18 cellular contexts compared by ENCODE assay signal in genomic region chr7:46809886-46810285, GRCh38.
A peak's percentile ranks its signal among the peaks of the same experiment; 100 is the strongest.
DNase-seq lines count a peak whose midpoint lies in the region; TF ChIP-seq lines count a peak whose summit lies in the region.
"Had no signal": no experiment of that assay in that cellular context is flagged by ENCODE, and none has a peak within 500 bp of the region (broad histone marks: within the 10 kb centered on the region; RNA-seq: fewer than 3 reads in every experiment).

No MANE protein-coding gene starts in this region.

- DNase-seq in ELF-1 (ENCODE audit: low read depth, low spot score) (peak; percentile 53), LNCaP clone FGC (ENCODE audit: low read depth) (no peak), islet precursor cell (peak; percentile 54), neural crest cell (ENCODE audit: low read depth, low spot score) (no peak), KG1 (lab: John Stamatoyannopoulos, UW) (no peak), AG08395 (ENCODE audit: low spot score) (no peak), NCI-H748 treated with DMSO at 0.1 percent for 48 hours (lab: John Stamatoyannopoulos, UW) (no peak), immature natural killer cell (no peak)
- DNase-seq: AML-193; BE2C; CD4-positive, alpha-beta T cell; CD8-positive, alpha-beta memory T cell; DMS 273 treated with DMSO at 0.1 percent for 48 hours; DMS79 treated with DMSO at 0.1 percent for 48 hours; H7; HCEC 1CT had no signal

- no peak overlapping the region for H3K4me3 Mint-ChIP-seq in neural crest cell
- H3K4me3 Mint-ChIP-seq in immature natural killer cell: no peak overlapping the region
- H3K4me3 Mint-ChIP-seq: CD14-positive monocyte; CD4-positive, alpha-beta T cell; CD8-positive, alpha-beta memory T cell had no signal

- H3K9me3 Mint-ChIP-seq in neural crest cell: no peaks in the 10 kb centered on the region
- peaks cover 2 to 59% (median 16%) of the 10 kb centered on the region in 6 donors for H3K9me3 Mint-ChIP-seq in immature natural killer cell

- H3K27ac Mint-ChIP-seq in neural crest cell (ENCODE audit: unreplicated experiment): peak overlapping the region; percentile 4
- no peak overlapping the region for H3K27ac Mint-ChIP-seq in immature natural killer cell
- H3K27ac Mint-ChIP-seq: CD14-positive monocyte; CD4-positive, alpha-beta T cell; CD8-positive, alpha-beta memory T cell had no signal

- H3K27me3 Mint-ChIP-seq in neural crest cell (ENCODE audit: low read depth) (no peaks in the 10 kb centered on the region), immature natural killer cell (ENCODE audit: low read depth in 3 of 3) (peaks cover 0 to 2% (median 1%) of the 10 kb centered on the region in 3 donors)
- H3K27me3 Mint-ChIP-seq: CD4-positive, alpha-beta T cell had no signal

- H3K4me1 Mint-ChIP-seq in neural crest cell (peaks cover 48% of the 10 kb centered on the region), immature natural killer cell (no peaks in the 10 kb centered on the region)
- H3K4me1 Mint-ChIP-seq: CD14-positive monocyte; CD8-positive, alpha-beta memory T cell had no signal

- H3K4me3 ChIP-seq in LNCaP clone FGC (ENCODE audit: low read depth, low read length): no peak overlapping the region
- H3K4me3 ChIP-seq: BLaER1 treated with 17β-estradiol and CSF1 and Interleukin-3, amounts not matched to agents 10 nM and 100 nM had no signal

- H3K36me3 Mint-ChIP-seq in neural crest cell (ENCODE audit: low read depth) (peaks cover 4% of the 10 kb centered on the region), immature natural killer cell (no peaks in the 10 kb centered on the region)
- H3K36me3 Mint-ChIP-seq: CD14-positive monocyte had no signal

- TF ChIP-seq CTCF in LNCaP clone FGC (IDR thresholded peaks at IDR 0.05; ENCODE audit: control insufficient read depth, extremely low read depth, insufficient read depth) (0 out of 2 replicates have a peak, but pooled peaks have one; percentile 3), neural crest cell (conservative IDR thresholded peaks at IDR 0.05) (no peak)

Comparison
In these comparisons a context has a peak if more than half of its experiments do, and no peak if none do; other contexts are left out.
1. DNase-seq: peak in ELF-1 (single experiment) and islet precursor cell (single experiment); none in LNCaP clone FGC (single experiment), neural crest cell (single experiment), KG1 (single experiment), AG08395 (single experiment), NCI-H748 treated with DMSO at 0.1 percent for 48 hours (single experiment) and immature natural killer cell (0 of 3).